18 cellular contexts compared by ENCODE assay signal in the genomic region with DNA sequence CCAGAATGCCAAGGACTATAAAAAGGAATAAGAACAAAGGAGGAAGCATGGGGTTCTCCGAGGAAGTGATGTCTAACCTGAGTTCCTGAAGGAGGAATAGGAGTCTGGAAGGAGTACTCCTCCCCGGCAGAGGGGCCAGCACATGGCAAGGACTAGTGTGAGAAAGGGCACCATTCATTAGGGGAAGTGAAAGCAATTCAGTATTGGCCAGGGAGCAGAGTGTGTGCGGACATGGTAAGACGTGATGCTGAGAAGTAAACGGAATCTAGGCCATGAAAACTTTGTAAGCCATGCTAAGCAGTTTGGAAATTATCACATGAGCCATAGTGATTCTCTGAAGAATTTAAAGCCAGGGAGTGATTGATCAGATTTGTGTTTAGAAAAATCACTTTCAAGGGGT.
DNase-seq lines count a peak whose midpoint lies in the region; ATAC-seq, FAIRE-seq and TF ChIP-seq lines count a peak whose summit lies in the region.
"Had no signal": no experiment of that assay in that cellular context is flagged by ENCODE, and none has a peak within 500 bp of the region (broad histone marks: within the 10 kb centered on the region; RNA-seq: fewer than 3 reads in every experiment).

No MANE protein-coding gene starts in this region.

- H3K27me3 Mint-ChIP-seq in dendritic cell treated with granulocyte-macrophage colony-stimulating factor and Interleukin-4, amounts not matched to agents 40 ng/mL and 50 ng/mL, for 4 days, result no peaks in the 10 kb centered on the region

- intact Hi-C loops in right lobe of liver (cut with DNase I) (no loop called here), HepG2 (cut with micrococcal nuclease; ENCODE audit: unreplicated experiment) (no loop called here), spleen (cut with DNase I; ENCODE audit: low total_unique reads) (no loop called here)
- intact Hi-C loops in dendritic cell treated with granulocyte-macrophage colony-stimulating factor and Interleukin-4, amounts not matched to agents 40 ng/mL and 50 ng/mL, for 4 days (cut with micrococcal nuclease), result loop anchor here (5.0 kb wide), 1 partner anchor 35 kb away; no protein-coding TSS in a partner anchor

- H3K9ac ChIP-seq in HepG2 (ENCODE audit: insufficient read depth, low read depth, low read length), result no peak overlapping the region
- H3K9ac ChIP-seq: SK-N-SH had no signal

- no peaks in the 10 kb centered on the region for H4K20me1 ChIP-seq in HepG2 (ENCODE audit: insufficient read depth, low read length)

- TF ChIP-seq POLR2A in right lobe of liver (IDR thresholded peaks at IDR 0.05) (no peak), HepG2 (IDR thresholded peaks at IDR 0.05; ENCODE audit: insufficient read depth in 1 of 2, low read depth in 2 of 2, low read length in 2 of 2) (no peak), spleen (IDR thresholded peaks at IDR 0.05) (no peak)

- H3K4me3 Mint-ChIP-seq in dendritic cell treated with granulocyte-macrophage colony-stimulating factor and Interleukin-4, amounts not matched to agents 40 ng/mL and 50 ng/mL, for 4 days, result no peak overlapping the region

- peaks cover 10% of the 10 kb centered on the region for H3K36me3 Mint-ChIP-seq in dendritic cell treated with granulocyte-macrophage colony-stimulating factor and Interleukin-4, amounts not matched to agents 40 ng/mL and 50 ng/mL, for 4 days (ENCODE audit: low read depth)

- peaks cover 75% of the 10 kb centered on the region for H3K4me1 Mint-ChIP-seq in dendritic cell treated with granulocyte-macrophage colony-stimulating factor and Interleukin-4, amounts not matched to agents 40 ng/mL and 50 ng/mL, for 4 days (ENCODE audit: low read depth)

- peak overlapping the region; percentile 86 for H3K27ac Mint-ChIP-seq in dendritic cell treated with granulocyte-macrophage colony-stimulating factor and Interleukin-4, amounts not matched to agents 40 ng/mL and 50 ng/mL, for 4 days

- H3K27ac ChIP-seq in right lobe of liver (no peak overlapping the region), HepG2 (ENCODE audit: extremely low read length, insufficient read depth, low read length) (no peak overlapping the region), spleen (peak overlapping the region in 3 of 8 donors; percentile 15 to 28 (median 23))
- H3K27ac ChIP-seq: A549, Peyer's patch had no signal

- CTCF ChIA-PET in HepG2 (lab: Yijun Ruan, JAX; ENCODE audit: low intra/inter-chr PET ratio, low total read pairs), result no interaction called here

- H3K4me3 ChIP-seq in right lobe of liver (no peak overlapping the region), HepG2 (replicated peaks in 1 of 3; ENCODE audit: insufficient read depth in 1 of 3, low read depth in 2 of 3, low read length in 3 of 3) (no peak overlapping the region), spleen (no peak overlapping the region)
- H3K4me3 ChIP-seq: A549, Peyer's patch had no signal

- no peak for TF ChIP-seq RAD21 in HepG2 (CRISPR knock-in tag; IDR thresholded peaks at IDR 0.05)

- no peak for TF ChIP-seq EP300 in HepG2 (IDR thresholded peaks at IDR 0.05; ENCODE audit: low read depth in 2 of 2, low read length in 2 of 2)
- no peak for TF ChIP-seq EP300 in HepG2 (CRISPR knock-in tag; IDR thresholded peaks at IDR 0.05; ENCODE audit: borderline replicate concordance)

- WGBS in right lobe of liver (ENCODE audit: insufficient coverage, low coverage, low lambda C conversion rate, missing lambda C conversion rate), result 70% methylated on average over 5 of the region's 5 CpGs
- WGBS in HepG2 (ENCODE audit: low lambda C conversion rate), result 15% methylated on average over 5 of the region's 5 CpGs
- 79 to 80% (median 80%) methylated on average over 5 of the region's 5 CpGs for WGBS in spleen, 5 donors

- H3K4me2 ChIP-seq in HepG2 (ENCODE audit: low read depth, low read length), result no peak overlapping the region
- H3K4me2 ChIP-seq: A549, SK-N-SH had no signal

- in situ Hi-C loops in HepG2 (cut with HindIII; ENCODE audit: extremely low pct_ligation_motif_present, low pct_unique_long_range_greater_than_20kb), result no loop called here

- DNase-seq in right lobe of liver (no peak), HepG2 (ENCODE audit: low spot score) (no peak), NOMO-1 (lab: John Stamatoyannopoulos, UW; ENCODE audit: unreplicated experiment in 2 of 2) (peak; percentile 11 to 62), spleen (no peak), H4 (ENCODE audit: low spot score) (no peak), NCI-H2081 (lab: John Stamatoyannopoulos, UW) (no peak)
- DNase-seq: C1 segment of cervical spinal cord, DMS79 treated with DMSO at 0.1 percent for 48 hours, H7, MM.1S, NCI-H187 treated with DMSO at 0.1 percent for 48 hours, NCI-H226, NCI-H524 treated with DMSO at 0.1 percent for 48 hours, Peyer's patch, SK-N-SH had no signal

- TF ChIP-seq CTCF in right lobe of liver (IDR thresholded peaks at IDR 0.05) (no peak), HepG2 (CRISPR knock-in tag; IDR thresholded peaks at IDR 0.05) (no peak), spleen (IDR thresholded peaks at IDR 0.05 in 8 of 11, conservative IDR thresholded peaks at IDR 0.05 in 3 of 11) (no peak)

- no TSS peak for BruUV-seq in HepG2 (replicated peaks; lab: Mats Ljungman, UMichigan)

- ATAC-seq in right lobe of liver, result peak in 3 of 4 donors; percentile 55 to 74 (median 62)
- no peak for ATAC-seq in HepG2
- no peak for ATAC-seq in HG03342 (IDR thresholded peaks at IDR 0.05; ENCODE audit: unreplicated experiment)
- ATAC-seq: A549 had no signal

- H3K36me3 ChIP-seq in right lobe of liver, result no peaks in the 10 kb centered on the region
- no peaks in the 10 kb centered on the region for H3K36me3 ChIP-seq in HepG2 (replicated peaks in 1 of 2; ENCODE audit: control insufficient read depth in 1 of 2, insufficient read depth in 2 of 2, low read length in 2 of 2)
- no peaks in the 10 kb centered on the region for H3K36me3 ChIP-seq in spleen
- H3K36me3 ChIP-seq: Peyer's patch had no signal

- peaks cover 22% of the 10 kb centered on the region for H3K9me3 Mint-ChIP-seq in dendritic cell treated with granulocyte-macrophage colony-stimulating factor and Interleukin-4, amounts not matched to agents 40 ng/mL and 50 ng/mL, for 4 days

- no peaks in the 10 kb centered on the region for H3K79me2 ChIP-seq in HepG2 (ENCODE audit: insufficient read depth, low read length)

- H3K4me1 ChIP-seq in right lobe of liver (no peaks in the 10 kb centered on the region), HepG2 (ENCODE audit: insufficient read depth, low read length) (no peaks in the 10 kb centered on the region), spleen (peaks cover 0 to 56% (median 8%) of the 10 kb centered on the region in 6 donors)
- H3K4me1 ChIP-seq: A549, Peyer's patch had no signal

- H3K9me3 ChIP-seq in right lobe of liver, result no peaks in the 10 kb centered on the region
- no peaks in the 10 kb centered on the region for H3K9me3 ChIP-seq in HepG2 (ENCODE audit: low read length)
- no peaks in the 10 kb centered on the region for H3K9me3 ChIP-seq in spleen
- H3K9me3 ChIP-seq: A549, Peyer's patch, SK-N-SH had no signal

- H2AFZ ChIP-seq in HepG2 (ENCODE audit: low read length), result no peak overlapping the region

- no peak for FAIRE-seq in HepG2 (lab: Jason Lieb, UNC)
- FAIRE-seq: A549 had no signal

- POLR2A ChIA-PET in HepG2 (lab: Yijun Ruan, JAX), result no interaction called here

- H3K27me3 ChIP-seq in right lobe of liver, result no peaks in the 10 kb centered on the region
- H3K27me3 ChIP-seq in HepG2 (ENCODE audit: control insufficient read depth in 1 of 2, insufficient read depth in 2 of 2, low read length in 2 of 2), result peaks cover 0 to 3% of the 10 kb centered on the region in 2 experiments; a peak in 1 of 5 replicates
- H3K27me3 ChIP-seq in spleen (replicated peaks in 1 of 7), result no peaks in the 10 kb centered on the region
- H3K27me3 ChIP-seq: Peyer's patch had no signal

TF ChIP-seq in HepG2, 621 proteins besides CTCF, POLR2A, EP300 and RAD21 (continues in another document):
- TF ChIP-seq KLF9 (CRISPR knock-in tag; IDR thresholded peaks at IDR 0.05; ENCODE audit: low read depth), result no peak
- TF ChIP-seq SRSF4 (IDR thresholded peaks at IDR 0.05; ENCODE audit: low read depth, low read length, poor library complexity, severe bottlenecking), result no peak
- TF ChIP-seq ZNF670 (CRISPR knock-in tag; IDR thresholded peaks at IDR 0.05; ENCODE audit: borderline replicate concordance), result no peak
- no peak for TF ChIP-seq MAF1 (CRISPR knock-in tag; IDR thresholded peaks at IDR 0.05; ENCODE audit: borderline replicate concordance)
- TF ChIP-seq, protein P1, sequence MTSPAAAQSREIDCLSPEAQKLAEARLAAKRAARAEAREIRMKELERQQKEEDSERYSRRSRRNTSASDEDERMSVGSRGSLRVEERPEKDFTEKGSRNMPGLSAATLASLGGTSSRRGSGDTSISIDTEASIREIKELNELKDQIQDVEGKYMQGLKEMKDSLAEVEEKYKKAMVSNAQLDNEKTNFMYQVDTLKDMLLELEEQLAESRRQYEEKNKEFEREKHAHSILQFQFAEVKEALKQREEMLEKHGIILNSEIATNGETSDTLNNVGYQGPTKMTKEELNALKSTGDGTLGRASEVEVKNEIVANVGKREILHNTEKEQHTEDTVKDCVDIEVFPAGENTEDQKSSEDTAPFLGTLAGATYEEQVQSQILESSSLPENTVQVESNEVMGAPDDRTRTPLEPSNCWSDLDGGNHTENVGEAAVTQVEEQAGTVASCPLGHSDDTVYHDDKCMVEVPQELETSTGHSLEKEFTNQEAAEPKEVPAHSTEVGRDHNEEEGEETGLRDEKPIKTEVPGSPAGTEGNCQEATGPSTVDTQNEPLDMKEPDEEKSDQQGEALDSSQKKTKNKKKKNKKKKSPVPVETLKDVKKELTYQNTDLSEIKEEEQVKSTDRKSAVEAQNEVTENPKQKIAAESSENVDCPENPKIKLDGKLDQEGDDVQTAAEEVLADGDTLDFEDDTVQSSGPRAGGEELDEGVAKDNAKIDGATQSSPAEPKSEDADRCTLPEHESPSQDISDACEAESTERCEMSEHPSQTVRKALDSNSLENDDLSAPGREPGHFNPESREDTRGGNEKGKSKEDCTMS (CRISPR knock-in tag; conservative IDR thresholded peaks at IDR 0.05), result no peak
- no peak for TF ChIP-seq PHF5A (CRISPR knock-in tag; IDR thresholded peaks at IDR 0.05; ENCODE audit: low read depth, unreplicated experiment)
- no peak for TF ChIP-seq HNRNPK (IDR thresholded peaks at IDR 0.05; ENCODE audit: low read depth, low read length, poor library complexity, severe bottlenecking)
- TF ChIP-seq TAF1 (CRISPR knock-in tag; IDR thresholded peaks at IDR 0.05), result no peak
- TF ChIP-seq, protein P2, sequence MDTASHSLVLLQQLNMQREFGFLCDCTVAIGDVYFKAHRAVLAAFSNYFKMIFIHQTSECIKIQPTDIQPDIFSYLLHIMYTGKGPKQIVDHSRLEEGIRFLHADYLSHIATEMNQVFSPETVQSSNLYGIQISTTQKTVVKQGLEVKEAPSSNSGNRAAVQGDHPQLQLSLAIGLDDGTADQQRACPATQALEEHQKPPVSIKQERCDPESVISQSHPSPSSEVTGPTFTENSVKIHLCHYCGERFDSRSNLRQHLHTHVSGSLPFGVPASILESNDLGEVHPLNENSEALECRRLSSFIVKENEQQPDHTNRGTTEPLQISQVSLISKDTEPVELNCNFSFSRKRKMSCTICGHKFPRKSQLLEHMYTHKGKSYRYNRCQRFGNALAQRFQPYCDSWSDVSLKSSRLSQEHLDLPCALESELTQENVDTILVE (CRISPR knock-in tag; IDR thresholded peaks at IDR 0.05), result no peak
- TF ChIP-seq ZNF253 (CRISPR knock-in tag; IDR thresholded peaks at IDR 0.05; ENCODE audit: borderline replicate concordance), result no peak

Comparison
In these comparisons a context has a peak if more than half of its experiments do, and no peak if none do; other contexts are left out.
1. ATAC-seq: peak in right lobe of liver (3 of 4); none in HepG2 (single experiment) and HG03342 (single experiment).
2. DNase-seq: peak in NOMO-1 (2 of 2); none in right lobe of liver (0 of 3), HepG2 (single experiment), spleen (single experiment), H4 (single experiment) and NCI-H2081 (0 of 2).